Comparison of ENCODE assay signal across 23 cellular contexts in genomic region chr1:195238313-195238712, GRCh38.
A peak's percentile ranks its signal among the peaks of the same experiment; 100 is the strongest.
DNase-seq lines count a peak whose midpoint lies in the region; ATAC-seq and TF ChIP-seq lines count a peak whose summit lies in the region.
"Had no signal": no experiment of that assay in that cellular context is flagged by ENCODE, and none has a peak within 500 bp of the region (broad histone marks: within the 10 kb centered on the region; RNA-seq: fewer than 3 reads in every experiment).

No MANE protein-coding gene starts in this region.

- no peak for DNase-seq in stimulated activated naive CD8-positive, alpha-beta T cell treated with anti-CD3 and anti-CD28 coated beads, Interleukin-15, Interleukin-2, amounts not matched to agents 100 U/mL and 50 U/mL, for 24 hours
- DNase-seq in stimulated activated naive CD8-positive, alpha-beta T cell treated with anti-CD3 and anti-CD28 coated beads, Interleukin-15, amount 100 ng/mL, for 72 hours, result no peak
- DNase-seq in lung (ENCODE audit: low spot score), result no peak
- no peak for DNase-seq in sciatic nerve (ENCODE audit: low spot score)
- no peak for DNase-seq in aorta
- no peak for DNase-seq in AG08395 (ENCODE audit: low spot score)
- DNase-seq: 8988T; CD4-positive, CD25-positive, alpha-beta regulatory T cell; CD8-positive, alpha-beta memory T cell; COR-L47; DMS 273 treated with DMSO at 0.1 percent for 48 hours; DND-41; EL; H7; HFFc6 had no signal

- H3K4me3 ChIP-seq in lung (no peak overlapping the region), aorta (ENCODE audit: low read length in 2 of 2) (no peak overlapping the region)
- H3K4me3 ChIP-seq: BLaER1 treated with 17β-estradiol and CSF1 and Interleukin-3, amounts not matched to agents 10 nM and 100 nM; GM12878; GM23338 had no signal

- no peaks in the 10 kb centered on the region for H3K36me3 ChIP-seq in lung (ENCODE audit: control insufficient read depth in 2 of 2, insufficient read depth in 2 of 2, low read length in 2 of 2)
- H3K36me3 ChIP-seq in aorta (ENCODE audit: control insufficient read depth in 1 of 2, insufficient read depth in 2 of 2, low read length in 1 of 2), result no peaks in the 10 kb centered on the region
- H3K36me3 ChIP-seq: BLaER1 treated with 17β-estradiol and CSF1 and Interleukin-3, amounts not matched to agents 10 nM and 100 nM had no signal

- whole genome bisulfite sequencing in lung, 2 donors, result 95% methylated on average over 7 of the region's 7 CpGs
- WGBS in aorta, 2 donors, result 98 to 99% methylated on average over 7 of the region's 7 CpGs

- H3K27me3 ChIP-seq in lung (ENCODE audit: control insufficient read depth, insufficient read depth) (no peaks in the 10 kb centered on the region), aorta (ENCODE audit: control insufficient read depth in 1 of 2, insufficient read depth in 2 of 2, low read length in 1 of 2) (no peaks in the 10 kb centered on the region)
- H3K27me3 ChIP-seq: BLaER1 treated with 17β-estradiol and CSF1 and Interleukin-3, amounts not matched to agents 10 nM and 100 nM had no signal

- ATAC-seq in stimulated activated naive CD8-positive, alpha-beta T cell treated with anti-CD3 and anti-CD28 coated beads, Interleukin-15, Interleukin-2, amounts not matched to agents 100 U/mL and 50 U/mL, for 24 hours, result peak; percentile 14
- ATAC-seq in stimulated activated naive CD8-positive, alpha-beta T cell treated with anti-CD3 and anti-CD28 coated beads, Interleukin-15, amount 100 ng/mL, for 72 hours, result no peak
- ATAC-seq in lung (ENCODE audit: insufficient read depth, low FRiP score) (peak; percentile 41), sciatic nerve (peak; percentile 10), aorta (ENCODE audit: low FRiP score) (peak; percentile 33), GM19455 (IDR thresholded peaks at IDR 0.05; ENCODE audit: unreplicated experiment) (no peak), GM21423 (IDR thresholded peaks at IDR 0.05; ENCODE audit: unreplicated experiment) (no peak)
- ATAC-seq: GM12878, GM23338, HCT116 had no signal

- TF ChIP-seq CTCF in lung (IDR thresholded peaks at IDR 0.05; ENCODE audit: control extremely low read depth, extremely low read depth), result no peak

- H3K27ac ChIP-seq in lung (ENCODE audit: low read depth in 1 of 2, low read length in 1 of 2) (no peak overlapping the region), aorta (ENCODE audit: low read depth in 1 of 2, low read length in 2 of 2) (no peak overlapping the region)
- H3K27ac ChIP-seq: BLaER1 treated with 17β-estradiol and CSF1 and Interleukin-3, amounts not matched to agents 10 nM and 100 nM; HL-60 had no signal

- H3K4me3 Mint-ChIP-seq in stimulated activated naive CD8-positive, alpha-beta T cell treated with anti-CD3 and anti-CD28 coated beads, Interleukin-15, amount 100 ng/mL, for 72 hours, result no peak overlapping the region
- H3K4me3 Mint-ChIP-seq: B cell; CD4-positive, CD25-positive, alpha-beta regulatory T cell; CD8-positive, alpha-beta memory T cell; GM23338; HFFc6 had no signal

- H3K27ac Mint-ChIP-seq in stimulated activated naive CD8-positive, alpha-beta T cell treated with anti-CD3 and anti-CD28 coated beads, Interleukin-15, amount 100 ng/mL, for 72 hours, result no peak overlapping the region
- H3K27ac Mint-ChIP-seq: B cell; CD4-positive, CD25-positive, alpha-beta regulatory T cell; CD8-positive, alpha-beta memory T cell; GM23338; HFFc6 had no signal

- H3K9me3 ChIP-seq in lung (ENCODE audit: control insufficient read depth in 2 of 2, insufficient read depth in 1 of 2, low read length in 1 of 2) (peaks cover 0 to 14% of the 10 kb centered on the region in 2 donors), aorta (ENCODE audit: control insufficient read depth, low read length) (peaks cover 2% of the 10 kb centered on the region)

- no peaks in the 10 kb centered on the region for H3K4me1 Mint-ChIP-seq in stimulated activated naive CD8-positive, alpha-beta T cell treated with anti-CD3 and anti-CD28 coated beads, Interleukin-15, amount 100 ng/mL, for 72 hours
- H3K4me1 Mint-ChIP-seq: B cell; CD4-positive, CD25-positive, alpha-beta regulatory T cell; CD8-positive, alpha-beta memory T cell; GM23338 had no signal

- no peaks in the 10 kb centered on the region for H3K4me1 ChIP-seq in lung (ENCODE audit: control insufficient read depth in 2 of 2, insufficient read depth in 2 of 2, low read length in 2 of 2)
- no peaks in the 10 kb centered on the region for H3K4me1 ChIP-seq in aorta (ENCODE audit: control insufficient read depth in 1 of 2, insufficient read depth in 2 of 2, low read length in 2 of 2)
- H3K4me1 ChIP-seq: BLaER1 treated with 17β-estradiol and CSF1 and Interleukin-3, amounts not matched to agents 10 nM and 100 nM had no signal

- H3K9me3 Mint-ChIP-seq in stimulated activated naive CD8-positive, alpha-beta T cell treated with anti-CD3 and anti-CD28 coated beads, Interleukin-15, amount 100 ng/mL, for 72 hours, result peaks cover 0 to 8% of the 10 kb centered on the region in 2 donors
- H3K9me3 Mint-ChIP-seq: CD8-positive, alpha-beta memory T cell; HFFc6 had no signal

- intact Hi-C loops in sciatic nerve (cut with DNase I) (no loop called here), aorta (cut with DNase I) (no loop called here)

- H3K27me3 Mint-ChIP-seq in stimulated activated naive CD8-positive, alpha-beta T cell treated with anti-CD3 and anti-CD28 coated beads, Interleukin-15, amount 100 ng/mL, for 72 hours, result no peaks in the 10 kb centered on the region
- H3K27me3 Mint-ChIP-seq: B cell; CD4-positive, CD25-positive, alpha-beta regulatory T cell; CD8-positive, alpha-beta memory T cell had no signal

Comparison
In these comparisons a context has a peak if more than half of its experiments do, and no peak if none do; other contexts are left out.
1. ATAC-seq: peak in stimulated activated naive CD8-positive, alpha-beta T cell treated with anti-CD3 and anti-CD28 coated beads, Interleukin-15, Interleukin-2, amounts not matched to agents 100 U/mL and 50 U/mL, for 24 hours (single experiment), lung (single experiment), sciatic nerve (single experiment) and aorta (single experiment); none in stimulated activated naive CD8-positive, alpha-beta T cell treated with anti-CD3 and anti-CD28 coated beads, Interleukin-15, amount 100 ng/mL, for 72 hours (single experiment), GM19455 (single experiment) and GM21423 (single experiment).